9 cellular contexts compared by ENCODE assay signal in genomic region chr2:201234167-201235139, GRCh38. TPM values are rescaled to one million over a fixed set of nuclear protein-coding genes. Genes with fewer than 3 reads are reported as not detected.
DNase-seq lines count a peak whose midpoint lies in the region; ATAC-seq and TF ChIP-seq lines count a peak whose summit lies in the region.
"Had no signal": no experiment of that assay in that cellular context is flagged by ENCODE, and none has a peak within 500 bp of the region (broad histone marks: within the 10 kb centered on the region; RNA-seq: fewer than 3 reads in every experiment).

No MANE protein-coding gene starts in this region.

- H3K4me1 Mint-ChIP-seq in stimulated activated memory B cell treated with anti-CD40 and anti-IgM and Interleukin-4, amounts not matched to agents 10 μg/mL and 1 μg/mL and 100 μg/mL, for 72 hours: peaks cover 39% of the 10 kb centered on the region

- no peaks in the 10 kb centered on the region for H3K9me3 Mint-ChIP-seq in stimulated activated memory B cell treated with anti-CD40 and anti-IgM and Interleukin-4, amounts not matched to agents 10 μg/mL and 1 μg/mL and 100 μg/mL, for 72 hours

- H3K36me3 ChIP-seq in SK-N-SH (replicated peaks in 1 of 2; ENCODE audit: control insufficient read depth in 1 of 2, insufficient read depth in 2 of 2, low read length in 1 of 2): no peaks in the 10 kb centered on the region
- 0 out of 2 replicates have a peak, but pooled peaks cover 2% of the 10 kb centered on the region for H3K36me3 ChIP-seq in HUES6 (ENCODE audit: control insufficient read depth, insufficient read depth, low read length)
- H3K36me3 ChIP-seq in colonic mucosa: no peaks in the 10 kb centered on the region

- peaks cover 0 to 6% of the 10 kb centered on the region in 2 experiments; a peak in 2 of 4 replicates for H3K4me1 ChIP-seq in SK-N-SH (ENCODE audit: control insufficient read depth in 1 of 2, insufficient read depth in 2 of 2, low read depth in 1 of 2, low read length in 1 of 2)
- H3K4me1 ChIP-seq in HUES6 (ENCODE audit: control insufficient read depth, insufficient read depth, low read length): peaks cover 15% of the 10 kb centered on the region
- peaks cover 6% of the 10 kb centered on the region for H3K4me1 ChIP-seq in colonic mucosa

- no peak for DNase-seq in SK-N-SH
- no peak for DNase-seq in colonic mucosa
- DNase-seq in MV-4-11 (lab: John Stamatoyannopoulos, UW): no peak
- DNase-seq in NOMO-1 treated with DMSO at 0.1 percent for 48 hours (lab: John Stamatoyannopoulos, UW; ENCODE audit: unreplicated experiment): no peak
- DNase-seq: C1 segment of cervical spinal cord had no signal

- TF ChIP-seq RAD21 in SK-N-SH (IDR thresholded peaks at IDR 0.05; ENCODE audit: low read length): no peak

- no peak for TF ChIP-seq EP300 in SK-N-SH (IDR thresholded peaks at IDR 0.05; ENCODE audit: borderline replicate concordance in 1 of 2, low read depth in 1 of 2, low read length in 1 of 2)

- H3K9me3 ChIP-seq in SK-N-SH: no peaks in the 10 kb centered on the region
- H3K9me3 ChIP-seq in HUES6 (ENCODE audit: control insufficient read depth, insufficient read depth, low read depth, low read length): 0 out of 2 replicates have a peak, but pooled peaks cover under 1% of the 10 kb centered on the region
- no peaks in the 10 kb centered on the region for H3K9me3 ChIP-seq in colonic mucosa

- no peaks in the 10 kb centered on the region for H3K79me2 ChIP-seq in SK-N-SH (ENCODE audit: insufficient read depth)

- WGBS in SK-N-SH (ENCODE audit: low lambda C conversion rate): 87% methylated on average over 15 of the region's 15 CpGs

- TF ChIP-seq CTCF in SK-N-SH (IDR thresholded peaks at IDR 0.05) (no peak), colonic mucosa (IDR thresholded peaks at IDR 0.05) (no peak)

- H2AFZ ChIP-seq in SK-N-SH (ENCODE audit: low read depth): no peak overlapping the region

- POLR2A ChIA-PET in SK-N-SH (lab: Yijun Ruan, JAX): no interaction called here

- H3K27me3 Mint-ChIP-seq in stimulated activated memory B cell treated with anti-CD40 and anti-IgM and Interleukin-4, amounts not matched to agents 10 μg/mL and 1 μg/mL and 100 μg/mL, for 72 hours: no peaks in the 10 kb centered on the region

- CTCF ChIA-PET in SK-N-SH (lab: Yijun Ruan, JAX): interaction anchor here (0.7 kb wide), 1 partner anchor 129 kb away, joined by 3 read pairs; no protein-coding TSS in a partner anchor

- intact Hi-C loops in colonic mucosa (cut with DNase I): loop anchor here (5.0 kb wide), 2 partner anchors 52 to 128 kb away; partner anchors contain the start of gene CASP10

- peak overlapping the region; percentile 84 for H3K27ac Mint-ChIP-seq in stimulated activated memory B cell treated with anti-CD40 and anti-IgM and Interleukin-4, amounts not matched to agents 10 μg/mL and 1 μg/mL and 100 μg/mL, for 72 hours

- H3K9ac ChIP-seq in SK-N-SH: no peak overlapping the region
- peak overlapping the region; percentile 51 for H3K9ac ChIP-seq in HUES6 (ENCODE audit: low read length)
- H3K9ac ChIP-seq in colonic mucosa (ENCODE audit: low read depth in 2 of 2, low read length in 2 of 2): peak overlapping the region; percentile 59 to 70

- peaks cover 22% of the 10 kb centered on the region for H3K36me3 Mint-ChIP-seq in stimulated activated memory B cell treated with anti-CD40 and anti-IgM and Interleukin-4, amounts not matched to agents 10 μg/mL and 1 μg/mL and 100 μg/mL, for 72 hours

- H3K27me3 ChIP-seq in SK-N-SH (ENCODE audit: insufficient read depth) (no peaks in the 10 kb centered on the region), HUES6 (ENCODE audit: control insufficient read depth, insufficient read depth, low read length) (no peaks in the 10 kb centered on the region), colonic mucosa (no peaks in the 10 kb centered on the region)

- peak overlapping the region; percentile 91 for H3K4me3 Mint-ChIP-seq in stimulated activated memory B cell treated with anti-CD40 and anti-IgM and Interleukin-4, amounts not matched to agents 10 μg/mL and 1 μg/mL and 100 μg/mL, for 72 hours

- H3K4me2 ChIP-seq in SK-N-SH: no peak overlapping the region

- H4K20me1 ChIP-seq in SK-N-SH (ENCODE audit: insufficient read depth): no peaks in the 10 kb centered on the region

- H3K27ac ChIP-seq in SK-N-SH (ENCODE audit: low read depth in 2 of 2, low read length in 1 of 2): no peak overlapping the region
- H3K27ac ChIP-seq in HUES6 (ENCODE audit: low read depth, low read length): peak overlapping the region; percentile 16; the same call in 1 of the 2 replicates
- H3K27ac ChIP-seq in colonic mucosa: peak overlapping the region; percentile 90

- H3K4me3 ChIP-seq in SK-N-SH (ENCODE audit: low read depth in 2 of 2, low read length in 1 of 2) (no peak overlapping the region), HUES6 (ENCODE audit: low read depth, low read length) (peak overlapping the region; percentile 54), colonic mucosa (peak overlapping the region; percentile 56)

- H3K9me2 ChIP-seq in SK-N-SH: no peaks in the 10 kb centered on the region

- ATAC-seq in SK-N-SH treated with all-trans-retinoic acid at 6 μM for 48 hours (peak; percentile 7; the same call in 1 of the 3 replicates), GM21825 (IDR thresholded peaks at IDR 0.05; ENCODE audit: unreplicated experiment) (no peak)
- peak; percentile 1 for ATAC-seq in stimulated activated memory B cell treated with anti-CD40 and anti-IgM and Interleukin-4, amounts not matched to agents 10 μg/mL and 1 μg/mL and 100 μg/mL, for 72 hours

- peaks cover 6% of the 10 kb centered on the region for H3F3A ChIP-seq in SK-N-SH (replicated peaks; ENCODE audit: insufficient read depth)

TF ChIP-seq in SK-N-SH treated with all-trans-retinoic acid at 6 μM for 48 hours, 23 proteins besides CTCF, POLR2A, EP300 and RAD21:
- TF ChIP-seq SNAI2 (CRISPR knock-in tag; IDR thresholded peaks at IDR 0.05) (no peak), ZC3H10 (CRISPR knock-in tag; IDR thresholded peaks at IDR 0.05) (no peak), PATZ1 (CRISPR knock-in tag; IDR thresholded peaks at IDR 0.05; ENCODE audit: borderline replicate concordance) (no peak)

TF ChIP-seq in SK-N-SH, 30 proteins besides CTCF, POLR2A, EP300 and RAD21:
- TF ChIP-seq GABPA (IDR thresholded peaks at IDR 0.05; ENCODE audit: low read depth): no peak
- TF ChIP-seq TAF1 (IDR thresholded peaks at IDR 0.05; ENCODE audit: borderline replicate concordance, low read depth, low read length): no peak
- TF ChIP-seq ELF1 (IDR thresholded peaks at IDR 0.05): no peak
- no peak for TF ChIP-seq REST (IDR thresholded peaks at IDR 0.05; ENCODE audit: low read depth, low read length)

RNA-seq across cellular contexts. Expression of gene CASP8, which starts 25.9 kb away (rescaled TPM):
- 13.1 and 15.6 TPM in 2 replicates for polyA plus RNA-seq in SK-N-SH (2012; rRNA removed)
- 13.2 and 13.7 TPM in 2 replicates for polyA plus RNA-seq in SK-N-SH (2012; cell fraction: cytosol; rRNA removed)
- polyA plus RNA-seq in SK-N-SH (2012; cell fraction: nucleus; rRNA removed): 14.3 and 25.6 TPM in 2 replicates
- total RNA-seq in colonic mucosa: 10 to 100 TPM; 25.5 to 31.9 TPM

RNA-seq across cellular contexts. Expression of gene CASP10, which starts 51.5 kb away (rescaled TPM):
- polyA plus RNA-seq in SK-N-SH (2012; rRNA removed): 0.12 and 0.31 TPM in 2 replicates
- polyA plus RNA-seq in SK-N-SH (2012; cell fraction: cytosol; rRNA removed): 0.17 and 0.21 TPM in 2 replicates
- polyA plus RNA-seq in SK-N-SH (2012; cell fraction: nucleus; rRNA removed): 0.11 and 0.74 TPM in 2 replicates
- 10 to 100 TPM; 28.0 to 52.3 TPM for total RNA-seq in colonic mucosa

Comparison
In these comparisons a context has a peak if more than half of its experiments do, and no peak if none do; other contexts are left out.
1. H3K27ac ChIP-seq: peak in HUES6 (single experiment) and colonic mucosa (single experiment); none in SK-N-SH (0 of 2).
2. H3K4me3 ChIP-seq: peak in HUES6 (single experiment) and colonic mucosa (single experiment); none in SK-N-SH (0 of 2).